Comparison of ENCODE assay signal across 1 cellular context in the genomic region with DNA sequence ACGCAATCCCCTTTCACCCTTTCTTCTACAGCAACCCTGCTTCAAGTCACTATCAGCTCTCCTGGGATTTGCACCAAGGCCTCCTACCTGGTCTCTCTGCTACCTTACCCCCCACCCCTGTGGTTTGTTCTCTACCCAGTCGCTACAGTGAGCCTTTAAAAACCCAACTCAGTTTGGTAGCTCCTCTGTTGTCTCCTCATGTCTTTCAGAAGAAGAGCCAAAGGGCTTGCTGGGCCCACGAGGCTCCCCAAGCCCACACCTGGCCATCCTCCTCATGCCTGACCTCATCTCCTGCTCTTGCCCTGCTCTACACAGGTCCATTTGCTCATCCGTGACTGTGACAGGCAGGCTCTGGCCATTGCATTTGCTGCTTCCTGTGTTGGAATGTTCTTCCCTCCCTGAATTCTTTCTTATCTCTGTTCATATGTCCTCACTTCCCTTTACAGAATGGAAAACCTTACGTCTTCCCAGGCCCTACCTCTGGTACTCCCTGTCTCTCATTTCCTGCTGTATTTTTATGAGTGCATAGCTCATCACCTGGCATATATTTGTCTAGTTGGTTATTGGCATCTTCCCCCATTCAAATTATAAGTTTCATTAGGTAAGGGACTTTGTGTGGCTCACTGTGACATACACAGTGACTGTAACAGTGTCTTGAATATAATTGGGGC.
TF ChIP-seq lines count a peak whose summit lies in the region.

No MANE protein-coding gene starts in this region.

TF ChIP-seq in GM12878, 131 proteins besides CTCF, POLR2A, EP300 and RAD21:
- TF ChIP-seq EED (IDR thresholded peaks at IDR 0.05; ENCODE audit: low read depth), result no peak
- TF ChIP-seq, protein P1, sequence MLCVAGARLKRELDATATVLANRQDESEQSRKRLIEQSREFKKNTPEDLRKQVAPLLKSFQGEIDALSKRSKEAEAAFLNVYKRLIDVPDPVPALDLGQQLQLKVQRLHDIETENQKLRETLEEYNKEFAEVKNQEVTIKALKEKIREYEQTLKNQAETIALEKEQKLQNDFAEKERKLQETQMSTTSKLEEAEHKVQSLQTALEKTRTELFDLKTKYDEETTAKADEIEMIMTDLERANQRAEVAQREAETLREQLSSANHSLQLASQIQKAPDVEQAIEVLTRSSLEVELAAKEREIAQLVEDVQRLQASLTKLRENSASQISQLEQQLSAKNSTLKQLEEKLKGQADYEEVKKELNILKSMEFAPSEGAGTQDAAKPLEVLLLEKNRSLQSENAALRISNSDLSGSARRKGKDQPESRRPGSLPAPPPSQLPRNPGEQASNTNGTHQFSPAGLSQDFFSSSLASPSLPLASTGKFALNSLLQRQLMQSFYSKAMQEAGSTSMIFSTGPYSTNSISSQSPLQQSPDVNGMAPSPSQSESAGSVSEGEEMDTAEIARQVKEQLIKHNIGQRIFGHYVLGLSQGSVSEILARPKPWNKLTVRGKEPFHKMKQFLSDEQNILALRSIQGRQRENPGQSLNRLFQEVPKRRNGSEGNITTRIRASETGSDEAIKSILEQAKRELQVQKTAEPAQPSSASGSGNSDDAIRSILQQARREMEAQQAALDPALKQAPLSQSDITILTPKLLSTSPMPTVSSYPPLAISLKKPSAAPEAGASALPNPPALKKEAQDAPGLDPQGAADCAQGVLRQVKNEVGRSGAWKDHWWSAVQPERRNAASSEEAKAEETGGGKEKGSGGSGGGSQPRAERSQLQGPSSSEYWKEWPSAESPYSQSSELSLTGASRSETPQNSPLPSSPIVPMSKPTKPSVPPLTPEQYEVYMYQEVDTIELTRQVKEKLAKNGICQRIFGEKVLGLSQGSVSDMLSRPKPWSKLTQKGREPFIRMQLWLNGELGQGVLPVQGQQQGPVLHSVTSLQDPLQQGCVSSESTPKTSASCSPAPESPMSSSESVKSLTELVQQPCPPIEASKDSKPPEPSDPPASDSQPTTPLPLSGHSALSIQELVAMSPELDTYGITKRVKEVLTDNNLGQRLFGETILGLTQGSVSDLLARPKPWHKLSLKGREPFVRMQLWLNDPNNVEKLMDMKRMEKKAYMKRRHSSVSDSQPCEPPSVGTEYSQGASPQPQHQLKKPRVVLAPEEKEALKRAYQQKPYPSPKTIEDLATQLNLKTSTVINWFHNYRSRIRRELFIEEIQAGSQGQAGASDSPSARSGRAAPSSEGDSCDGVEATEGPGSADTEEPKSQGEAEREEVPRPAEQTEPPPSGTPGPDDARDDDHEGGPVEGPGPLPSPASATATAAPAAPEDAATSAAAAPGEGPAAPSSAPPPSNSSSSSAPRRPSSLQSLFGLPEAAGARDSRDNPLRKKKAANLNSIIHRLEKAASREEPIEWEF (IDR thresholded peaks at IDR 0.05; ENCODE audit: insufficient replicate concordance, low read depth, low read length), result no peak
- TF ChIP-seq MTA3 (IDR thresholded peaks at IDR 0.05; ENCODE audit: borderline replicate concordance, low read length), result 0 out of 2 replicates have a peak, but pooled peaks have one; percentile 23
- no peak for TF ChIP-seq RFX5 (IDR thresholded peaks at IDR 0.05; ENCODE audit: low read depth, low read length)
- TF ChIP-seq, protein P2, sequence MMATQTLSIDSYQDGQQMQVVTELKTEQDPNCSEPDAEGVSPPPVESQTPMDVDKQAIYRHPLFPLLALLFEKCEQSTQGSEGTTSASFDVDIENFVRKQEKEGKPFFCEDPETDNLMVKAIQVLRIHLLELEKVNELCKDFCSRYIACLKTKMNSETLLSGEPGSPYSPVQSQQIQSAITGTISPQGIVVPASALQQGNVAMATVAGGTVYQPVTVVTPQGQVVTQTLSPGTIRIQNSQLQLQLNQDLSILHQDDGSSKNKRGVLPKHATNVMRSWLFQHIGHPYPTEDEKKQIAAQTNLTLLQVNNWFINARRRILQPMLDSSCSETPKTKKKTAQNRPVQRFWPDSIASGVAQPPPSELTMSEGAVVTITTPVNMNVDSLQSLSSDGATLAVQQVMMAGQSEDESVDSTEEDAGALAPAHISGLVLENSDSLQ (IDR thresholded peaks at IDR 0.05), result no peak
- TF ChIP-seq NRF1 (conservative IDR thresholded peaks at IDR 0.05; ENCODE audit: low read depth, low read length), result no peak
- TF ChIP-seq ZNF207 (IDR thresholded peaks at IDR 0.05; ENCODE audit: borderline replicate concordance), result no peak
- no peak for TF ChIP-seq NR2C2 (IDR thresholded peaks at IDR 0.05; ENCODE audit: borderline replicate concordance, control insufficient read depth, insufficient read length, low read depth)
- TF ChIP-seq, protein P3, sequence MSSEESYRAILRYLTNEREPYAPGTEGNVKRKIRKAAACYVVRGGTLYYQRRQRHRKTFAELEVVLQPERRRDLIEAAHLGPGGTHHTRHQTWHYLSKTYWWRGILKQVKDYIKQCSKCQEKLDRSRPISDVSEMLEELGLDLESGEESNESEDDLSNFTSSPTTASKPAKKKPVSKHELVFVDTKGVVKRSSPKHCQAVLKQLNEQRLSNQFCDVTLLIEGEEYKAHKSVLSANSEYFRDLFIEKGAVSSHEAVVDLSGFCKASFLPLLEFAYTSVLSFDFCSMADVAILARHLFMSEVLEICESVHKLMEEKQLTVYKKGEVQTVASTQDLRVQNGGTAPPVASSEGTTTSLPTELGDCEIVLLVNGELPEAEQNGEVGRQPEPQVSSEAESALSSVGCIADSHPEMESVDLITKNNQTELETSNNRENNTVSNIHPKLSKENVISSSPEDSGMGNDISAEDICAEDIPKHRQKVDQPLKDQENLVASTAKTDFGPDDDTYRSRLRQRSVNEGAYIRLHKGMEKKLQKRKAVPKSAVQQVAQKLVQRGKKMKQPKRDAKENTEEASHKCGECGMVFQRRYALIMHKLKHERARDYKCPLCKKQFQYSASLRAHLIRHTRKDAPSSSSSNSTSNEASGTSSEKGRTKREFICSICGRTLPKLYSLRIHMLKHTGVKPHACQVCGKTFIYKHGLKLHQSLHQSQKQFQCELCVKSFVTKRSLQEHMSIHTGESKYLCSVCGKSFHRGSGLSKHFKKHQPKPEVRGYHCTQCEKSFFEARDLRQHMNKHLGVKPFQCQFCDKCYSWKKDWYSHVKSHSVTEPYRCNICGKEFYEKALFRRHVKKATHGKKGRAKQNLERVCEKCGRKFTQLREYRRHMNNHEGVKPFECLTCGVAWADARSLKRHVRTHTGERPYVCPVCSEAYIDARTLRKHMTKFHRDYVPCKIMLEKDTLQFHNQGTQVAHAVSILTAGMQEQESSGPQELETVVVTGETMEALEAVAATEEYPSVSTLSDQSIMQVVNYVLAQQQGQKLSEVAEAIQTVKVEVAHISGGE (CRISPR knock-in tag; IDR thresholded peaks at IDR 0.05), result 0 out of 2 replicates have a peak, but pooled peaks have one; percentile 17
- 0 out of 2 replicates have a peak, but pooled peaks have one; percentile 26 for TF ChIP-seq BMI1 (IDR thresholded peaks at IDR 0.05; ENCODE audit: borderline replicate concordance)
- no peak for TF ChIP-seq PAX8 (IDR thresholded peaks at IDR 0.05)
